ENCODE assay signal across 34 cellular contexts in the genomic region with DNA sequence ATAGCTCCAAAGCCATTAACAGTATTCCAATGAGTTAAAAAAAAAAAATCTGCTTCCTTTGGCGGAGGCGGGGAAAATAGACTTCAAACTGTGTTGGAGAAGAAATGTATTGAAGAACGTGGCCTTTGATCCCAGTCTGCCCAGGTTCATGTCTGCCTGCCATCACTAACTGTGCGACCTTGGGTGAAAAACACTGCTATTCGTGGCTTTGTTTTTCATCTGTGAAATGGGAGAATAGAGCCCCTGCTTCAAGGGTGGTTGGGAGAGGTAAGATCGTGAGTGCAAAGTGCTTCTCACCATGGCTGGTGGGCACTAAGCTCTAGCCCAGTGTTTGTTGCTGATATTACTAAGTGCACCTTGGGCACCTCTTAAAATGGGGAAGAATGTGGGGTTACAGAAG.
"Had no signal": no experiment of that assay in that cellular context is flagged by ENCODE, and none has a peak within 500 bp of the region (broad histone marks: within the 10 kb centered on the region; RNA-seq: fewer than 3 reads in every experiment).

No MANE protein-coding gene starts in this region.

- ATAC-seq: activated naive CD4-positive, alpha-beta T cell treated with anti-CD3 and anti-CD28 coated beads, Interleukin-2, amount 50 U/mL, for 72 hours; activated naive CD8-positive, alpha-beta T cell treated with anti-CD3 and anti-CD28 coated beads, Interleukin-2, amount 50 U/mL, for 24 hours; activated T-cell treated with anti-CD3 and anti-CD28 coated beads, Interleukin-2, amount 50 U/mL, for 4 hours; activated T-cell treated with anti-CD3 and anti-CD28 coated beads, Interleukin-2, amount 50 U/mL, for 72 hours; activated T-helper 17 cell treated with anti-CD3 and anti-CD28 coated beads, Interleukin-2, amount 50 U/mL, for 72 hours; body of pancreas had no signal

- FAIRE-seq: astrocyte, bronchial epithelial cell had no signal

- H3K4me1 ChIP-seq: adrenal gland, ascending aorta, body of pancreas, breast epithelium had no signal

- H3K27me3 ChIP-seq: adrenal gland, ascending aorta, body of pancreas, brain microvascular endothelial cell, breast epithelium, cardiac muscle cell had no signal

- DNase-seq: activated effector memory CD4-positive, alpha-beta T cell treated with anti-CD3 and anti-CD28 coated beads, Interleukin-2, amount 50 U/mL, for 16 hours; activated effector memory CD4-positive, alpha-beta T cell treated with Interleukin-2 at 50 U/mL for 16 hours; activated gamma-delta T cell; activated gamma-delta T cell treated with Interleukin-2 at 50 U/mL for 16 hours; activated naive CD4-positive, alpha-beta T cell; activated naive CD4-positive, alpha-beta T cell treated with anti-CD3 and anti-CD28 coated beads for 36 hours; activated naive CD4-positive, alpha-beta T cell treated with anti-CD3 and anti-CD28 coated beads, Interleukin-2, amount 10 ng/mL, durations not matched to agents 7 days and 5 days; activated naive CD4-positive, alpha-beta T cell treated with anti-CD3 and anti-CD28 coated beads, Interleukin-2, amount 50 U/mL, for 16 hours; activated naive CD4-positive, alpha-beta T cell treated with Interleukin-2 at 50 U/mL for 16 hours; activated naive CD8-positive, alpha-beta T cell treated with anti-CD3 and anti-CD28 coated beads for 36 hours; activated naive CD8-positive, alpha-beta T cell treated with anti-CD3 and anti-CD28 coated beads, Interleukin-2, amount 10 ng/mL, durations not matched to agents 7 days and 5 days; activated naive CD8-positive, alpha-beta T cell treated with anti-CD3 and anti-CD28 coated beads, Interleukin-2, amount 50 U/mL, for 24 hours; activated T-cell treated with anti-CD3 and anti-CD28 coated beads, Interleukin-2, amount 50 U/mL, for 1 hour; activated T-cell treated with anti-CD3 and anti-CD28 coated beads, Interleukin-2, amount 50 U/mL, for 24 hours; activated T-cell treated with anti-CD3 and anti-CD28 coated beads, Interleukin-2, amount 50 U/mL, for 4 hours; activated T-cell treated with anti-CD3 and anti-CD28 coated beads, Interleukin-2, amount 50 U/mL, for 48 hours; activated T-cell treated with anti-CD3 and anti-CD28 coated beads, Interleukin-2, amount 50 U/mL, for 72 hours; adrenal gland; amniotic stem cell; amygdala; anterior cingulate cortex; aorta; body of pancreas; brain microvascular endothelial cell; caudate nucleus; central memory CD4-positive, alpha-beta T cell; cerebellar nuclear complex had no signal

- H3K36me3 ChIP-seq: breast epithelium had no signal

- H3K4me3 ChIP-seq: adrenal gland, ascending aorta, body of pancreas, breast epithelium, cardiac muscle cell had no signal

- H3K27ac ChIP-seq: adrenal gland, ascending aorta, body of pancreas, brain microvascular endothelial cell, breast epithelium, cardiac muscle cell had no signal

- H3K9me3 ChIP-seq: adrenal gland, ascending aorta, body of pancreas, breast epithelium had no signal
